In the genomic region with DNA sequence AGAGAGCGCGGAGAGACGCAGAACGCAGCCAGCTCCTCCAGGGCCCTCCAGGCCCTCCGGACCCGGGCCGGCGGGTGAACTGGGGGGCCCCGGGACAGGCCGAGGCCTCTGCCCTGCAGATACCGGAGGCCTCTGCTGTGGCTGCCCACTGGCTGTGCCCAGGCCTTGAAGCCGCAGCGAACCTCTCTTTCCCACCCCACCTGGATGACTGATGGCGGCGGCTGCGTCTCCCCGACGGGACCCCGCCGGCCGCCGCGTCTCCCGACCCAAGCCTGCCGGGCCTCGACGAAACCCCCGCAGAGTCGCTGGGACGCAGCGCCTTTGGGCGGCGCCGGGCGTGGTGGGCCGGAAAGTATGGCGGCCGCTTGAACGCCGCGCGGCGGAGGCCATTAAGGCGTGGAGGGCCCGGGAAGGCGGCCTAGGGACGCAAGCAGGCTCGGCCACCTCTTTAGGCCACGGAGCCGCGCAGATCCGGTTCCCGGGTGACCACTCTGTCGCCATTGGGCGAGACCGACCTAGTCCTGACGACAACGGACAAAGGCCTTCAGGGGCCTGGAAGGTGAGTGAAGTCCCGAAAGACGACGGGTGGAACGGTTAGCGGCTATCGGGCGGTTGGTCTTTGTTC, we compare ENCODE assay signal across 23 cellular contexts. TPM values are rescaled to one million over a fixed set of nuclear protein-coding genes. Genes with fewer than 3 reads are reported as not detected.
DNase-seq lines count a peak whose midpoint lies in the region; ATAC-seq, FAIRE-seq and TF ChIP-seq lines count a peak whose summit lies in the region.
"Had no signal": no experiment of that assay in that cellular context is flagged by ENCODE, and none has a peak within 500 bp of the region (broad histone marks: within the 10 kb centered on the region; RNA-seq: fewer than 3 reads in every experiment).

No MANE protein-coding gene starts in this region.

- dilution Hi-C loops in endothelial cell of umbilical vein (cut with MboI; ENCODE audit: extremely low pct_ligation_motif_present, low sequenced_read_pairs), result no loop called here

- H3K27me3 Mint-ChIP-seq in T-cell, result no peaks in the 10 kb centered on the region
- H3K27me3 Mint-ChIP-seq in stimulated activated memory B cell treated with anti-CD40 and anti-IgM and Interleukin-4, amounts not matched to agents 10 μg/mL and 1 μg/mL and 100 μg/mL, for 72 hours, result no peaks in the 10 kb centered on the region
- H3K27me3 Mint-ChIP-seq: dendritic cell treated with granulocyte-macrophage colony-stimulating factor and Interleukin-4, amounts not matched to agents 40 ng/mL and 50 ng/mL, for 4 days had no signal

- no peak for TF ChIP-seq POLR2A in endothelial cell of umbilical vein (IDR thresholded peaks at IDR 0.05; ENCODE audit: low read depth, low read length)

- no peak for FAIRE-seq in endothelial cell of umbilical vein (lab: Jason Lieb, UNC)
- FAIRE-seq: bronchial epithelial cell, GM18507 had no signal

- peak overlapping the region; percentile 5 for H3K27ac ChIP-seq in endothelial cell of umbilical vein (ENCODE audit: insufficient read depth, low read depth, low read length)
- H3K27ac ChIP-seq: adrenal gland, gastroesophageal sphincter, SK-N-MC, tibial nerve had no signal

- peak overlapping the region in 1 of 3 experiments; percentile 18 for H3K4me3 ChIP-seq in endothelial cell of umbilical vein (replicated peaks in 1 of 3; ENCODE audit: insufficient read depth in 1 of 3, low read depth in 1 of 3, low read length in 3 of 3)
- H3K4me3 ChIP-seq in BE2C (ENCODE audit: low read depth, low read length), result no peak overlapping the region
- H3K4me3 ChIP-seq: adrenal gland, gastroesophageal sphincter, SK-N-MC, tibial nerve had no signal

- no peak overlapping the region for H2AFZ ChIP-seq in endothelial cell of umbilical vein (ENCODE audit: low read depth, low read length)

- no peaks in the 10 kb centered on the region for H3K9me1 ChIP-seq in endothelial cell of umbilical vein (replicated peaks; ENCODE audit: control insufficient read depth, extremely low read depth, insufficient read depth, low read length)

- H3K27ac Mint-ChIP-seq in T-cell, result peak overlapping the region; percentile 91 to 95
- H3K27ac Mint-ChIP-seq in stimulated activated memory B cell treated with anti-CD40 and anti-IgM and Interleukin-4, amounts not matched to agents 10 μg/mL and 1 μg/mL and 100 μg/mL, for 72 hours, result peak overlapping the region; percentile 78
- H3K27ac Mint-ChIP-seq: dendritic cell treated with granulocyte-macrophage colony-stimulating factor and Interleukin-4, amounts not matched to agents 40 ng/mL and 50 ng/mL, for 4 days; stimulated activated naive B cell treated with anti-CD40 and anti-IgM and Interleukin-4, amounts not matched to agents 10 μg/mL and 1 μg/mL and 100 μg/mL, for 72 hours had no signal

- no peak for TF ChIP-seq CTCF in endothelial cell of umbilical vein (IDR thresholded peaks at IDR 0.05; ENCODE audit: extremely low read depth in 1 of 2, insufficient read depth in 1 of 2, low read depth in 1 of 2, low read length in 2 of 2)
- TF ChIP-seq CTCF in BE2C (IDR thresholded peaks at IDR 0.05; ENCODE audit: low read depth, low read length), result no peak

- H3K4me1 Mint-ChIP-seq in T-cell, result peaks cover 17 to 19% (median 18%) of the 10 kb centered on the region in 3 donors
- no peaks in the 10 kb centered on the region for H3K4me1 Mint-ChIP-seq in stimulated activated memory B cell treated with anti-CD40 and anti-IgM and Interleukin-4, amounts not matched to agents 10 μg/mL and 1 μg/mL and 100 μg/mL, for 72 hours
- H3K4me1 Mint-ChIP-seq: stimulated activated naive B cell treated with anti-CD40 and anti-IgM and Interleukin-4, amounts not matched to agents 10 μg/mL and 1 μg/mL and 100 μg/mL, for 72 hours had no signal

- H3K36me3 Mint-ChIP-seq in T-cell, result peaks cover 3% of the 10 kb centered on the region
- no peaks in the 10 kb centered on the region for H3K36me3 Mint-ChIP-seq in stimulated activated memory B cell treated with anti-CD40 and anti-IgM and Interleukin-4, amounts not matched to agents 10 μg/mL and 1 μg/mL and 100 μg/mL, for 72 hours
- H3K36me3 Mint-ChIP-seq: stimulated activated naive B cell treated with anti-CD40 and anti-IgM and Interleukin-4, amounts not matched to agents 10 μg/mL and 1 μg/mL and 100 μg/mL, for 72 hours had no signal

- no peak for ATAC-seq in Right ventricle myocardium inferior
- no peak for ATAC-seq in T-cell (replicated peaks in 1 of 4)
- peak; percentile 59 for ATAC-seq in stimulated activated memory B cell treated with anti-CD40 and anti-IgM and Interleukin-4, amounts not matched to agents 10 μg/mL and 1 μg/mL and 100 μg/mL, for 72 hours
- ATAC-seq: gastroesophageal sphincter, left cardiac atrium had no signal

- POLR2A ChIA-PET in T-cell (lab: Charles Lee), result no interaction called here
- POLR2A ChIA-PET in endothelial cell of umbilical vein (lab: Charles Lee), result no interaction called here

- H3K9me3 Mint-ChIP-seq in T-cell, result peaks cover 2 to 10% (median 5%) of the 10 kb centered on the region in 3 donors
- H3K9me3 Mint-ChIP-seq in stimulated activated memory B cell treated with anti-CD40 and anti-IgM and Interleukin-4, amounts not matched to agents 10 μg/mL and 1 μg/mL and 100 μg/mL, for 72 hours, result no peaks in the 10 kb centered on the region
- H3K9me3 Mint-ChIP-seq: dendritic cell treated with granulocyte-macrophage colony-stimulating factor and Interleukin-4, amounts not matched to agents 40 ng/mL and 50 ng/mL, for 4 days; stimulated activated naive B cell treated with anti-CD40 and anti-IgM and Interleukin-4, amounts not matched to agents 10 μg/mL and 1 μg/mL and 100 μg/mL, for 72 hours had no signal

- no peak overlapping the region for H3K4me2 ChIP-seq in endothelial cell of umbilical vein (ENCODE audit: insufficient read depth, low read length)

- H3K9ac ChIP-seq in endothelial cell of umbilical vein (replicated peaks; ENCODE audit: extremely low read depth, insufficient read depth, low read length), result no peak overlapping the region

- no peaks in the 10 kb centered on the region for H3K9me3 ChIP-seq in endothelial cell of umbilical vein (replicated peaks; ENCODE audit: control insufficient read depth, insufficient read depth, low read length)
- H3K9me3 ChIP-seq in BE2C, result no peaks in the 10 kb centered on the region
- H3K9me3 ChIP-seq: adrenal gland, gastroesophageal sphincter, tibial nerve had no signal

- no peaks in the 10 kb centered on the region for H3K36me3 ChIP-seq in endothelial cell of umbilical vein (ENCODE audit: control insufficient read depth in 2 of 2, extremely low read depth in 1 of 2, insufficient read depth in 2 of 2, low read length in 2 of 2)
- H3K36me3 ChIP-seq in BE2C, result no peaks in the 10 kb centered on the region
- H3K36me3 ChIP-seq: adrenal gland, gastroesophageal sphincter, tibial nerve had no signal

- no TSS peak for BruUV-seq in endothelial cell of umbilical vein (replicated peaks; lab: Mats Ljungman, UMichigan)

- H3K27me3 ChIP-seq in endothelial cell of umbilical vein (ENCODE audit: control insufficient read depth in 2 of 2, insufficient read depth in 2 of 2, low read length in 2 of 2), result no peaks in the 10 kb centered on the region
- H3K27me3 ChIP-seq in BE2C, result no peaks in the 10 kb centered on the region
- H3K27me3 ChIP-seq: adrenal gland, gastroesophageal sphincter, tibial nerve had no signal

- H3K4me1 ChIP-seq in endothelial cell of umbilical vein (ENCODE audit: control insufficient read depth, extremely low read depth, insufficient read depth, low read length), result no peaks in the 10 kb centered on the region
- no peaks in the 10 kb centered on the region for H3K4me1 ChIP-seq in BE2C
- H3K4me1 ChIP-seq: adrenal gland, gastroesophageal sphincter, tibial nerve had no signal

- DNase-seq in Right ventricle myocardium inferior (ENCODE audit: missing footprints) (peak; percentile 46), cardiac septum (ENCODE audit: low spot score) (no peak), T-cell (peak in 2 of 34 experiments; percentile 9 to 22), endothelial cell of umbilical vein (ENCODE audit: low read depth, low spot score) (no peak), BE2C (no peak), HuH-7 (ENCODE audit: low spot score) (no peak), NCI-H510A treated with DMSO at 0.1 percent for 48 hours (lab: John Stamatoyannopoulos, UW) (no peak)
- DNase-seq: activated CD4-positive, CD25-positive, alpha-beta regulatory T cell treated with anti-CD3 and anti-CD28 coated beads, Interleukin-2, amount 50 U/mL, for 72 hours; activated T-cell treated with anti-CD3 and anti-CD28 coated beads for 4 hours; adrenal gland; left cardiac atrium; NCI-H1092 treated with DMSO at 0.1 percent for 48 hours; NCI-H2081 treated with DMSO at 0.1 percent for 48 hours; NK-92 treated with Interleukin-12 subunit alpha and Interleukin-12 subunit beta, amount 100 ng/mL, for 24 hours; retina; stimulated activated naive B cell treated with anti-CD40 and anti-IgM and Interleukin-4, amounts not matched to agents 10 μg/mL and 1 μg/mL and 100 μg/mL, for 72 hours had no signal

- no peaks in the 10 kb centered on the region for H3K79me2 ChIP-seq in endothelial cell of umbilical vein (ENCODE audit: control insufficient read depth, insufficient read depth, low read length)

- CTCF ChIA-PET in T-cell (lab: Charles Lee) (no interaction called here), endothelial cell of umbilical vein (lab: Charles Lee) (no interaction called here)

- peak overlapping the region in 1 of 3 donors; percentile 57 for H3K4me3 Mint-ChIP-seq in T-cell
- H3K4me3 Mint-ChIP-seq in stimulated activated memory B cell treated with anti-CD40 and anti-IgM and Interleukin-4, amounts not matched to agents 10 μg/mL and 1 μg/mL and 100 μg/mL, for 72 hours, result peak overlapping the region; percentile 72
- H3K4me3 Mint-ChIP-seq: dendritic cell treated with granulocyte-macrophage colony-stimulating factor and Interleukin-4, amounts not matched to agents 40 ng/mL and 50 ng/mL, for 4 days had no signal

- intact Hi-C loops in Right ventricle myocardium inferior (cut with DNase I) (no loop called here), cardiac septum (cut with DNase I) (no loop called here), endothelial cell of umbilical vein (cut with micrococcal nuclease) (no loop called here)

- no peaks in the 10 kb centered on the region for H4K20me1 ChIP-seq in endothelial cell of umbilical vein (replicated peaks; ENCODE audit: control insufficient read depth, extremely low read depth, insufficient read depth, low read length)

RNA-seq across cellular contexts. Expression of gene ERGIC2, which starts 8.4 kb away (rescaled TPM):
- 86.6 TPM for total RNA-seq in Right ventricle myocardium inferior
- 84.1 TPM for total RNA-seq in cardiac septum
- 10 to 100 TPM; 35.3 to 62.5 (median 50.5) TPM for total RNA-seq in T-cell
- 57.6 and 60.6 TPM in 2 replicates for total RNA-seq in endothelial cell of umbilical vein
- 20.3 and 26.7 TPM in 2 replicates for polyA plus RNA-seq in endothelial cell of umbilical vein
- 27.8 and 30.2 TPM in 2 replicates for polyA plus RNA-seq in endothelial cell of umbilical vein (2011; cell fraction: cytosol; rRNA removed)
- 10.7 and 17.2 TPM in 2 replicates for polyA plus RNA-seq in endothelial cell of umbilical vein (2011; cell fraction: nucleus; rRNA removed)
- polyA plus RNA-seq in endothelial cell of umbilical vein (2012), result 68.6 and 77.9 TPM in 2 replicates
- 16.6 and 17.2 TPM in 2 replicates for polyA minus RNA-seq in endothelial cell of umbilical vein
- 21.9 TPM for polyA minus RNA-seq in endothelial cell of umbilical vein (2011; cell fraction: cytosol; rRNA and poly(A)+ RNA removed)
- polyA minus RNA-seq in endothelial cell of umbilical vein (2011; cell fraction: nucleus; rRNA and poly(A)+ RNA removed), result 22.0 and 26.8 TPM in 2 replicates
- polyA plus RNA-seq in BE2C (2012; ENCODE audit: insufficient read depth, insufficient read length, low read depth), result 48.5 TPM
